In genomic region chr6:96138396-96138795, GRCh38 we compare ENCODE assay signal across 20 cellular contexts.
DNase-seq lines count a peak whose midpoint lies in the region; ATAC-seq and TF ChIP-seq lines count a peak whose summit lies in the region.
"Had no signal": no experiment of that assay in that cellular context is flagged by ENCODE, and none has a peak within 500 bp of the region (broad histone marks: within the 10 kb centered on the region; RNA-seq: fewer than 3 reads in every experiment).

No MANE protein-coding gene starts in this region.

- H3K9me2 ChIP-seq in PC-3 (replicated peaks; ENCODE audit: low read length): no peaks in the 10 kb centered on the region

- no peaks in the 10 kb centered on the region for H3K79me2 ChIP-seq in PC-3 (ENCODE audit: low read length)

- TF ChIP-seq CTCF in PC-3 (conservative IDR thresholded peaks at IDR 0.05; ENCODE audit: low read depth, low read length) (no peak), transverse colon (IDR thresholded peaks at IDR 0.05) (no peak)

- no peak overlapping the region for H2AFZ ChIP-seq in PC-3 (ENCODE audit: low read length)

- TF ChIP-seq POLR2A in transverse colon (IDR thresholded peaks at IDR 0.05): no peak

- H3K36me3 ChIP-seq in PC-3 (ENCODE audit: low read depth, low read length) (no peaks in the 10 kb centered on the region), transverse colon (no peaks in the 10 kb centered on the region)
- H3K36me3 ChIP-seq: BE2C, BLaER1 had no signal

- H3F3A ChIP-seq in PC-3 (ENCODE audit: low read length, unreplicated experiment): no peaks in the 10 kb centered on the region

- DNase-seq in G401 (ENCODE audit: low spot score) (peak; percentile 65), PC-3 (no peak), cerebellum (ENCODE audit: low spot score) (peak; percentile 34), transverse colon (no peak)
- DNase-seq: 8988T; ACHN; BE2C; CD4-positive, alpha-beta memory T cell; CD4-positive, CD25-positive, alpha-beta regulatory T cell; CD8-positive, alpha-beta memory T cell; COR-L47; DMS 273 treated with DMSO at 0.1 percent for 48 hours; DMS153; DMS53; DMS79; DND-41; EL; GF-D8 had no signal

- H3K27ac ChIP-seq in PC-3 (ENCODE audit: low read length) (peak overlapping the region; percentile 5; the same call in 1 of the 2 replicates), transverse colon (no peak overlapping the region)
- H3K27ac ChIP-seq: BLaER1 had no signal

- TF ChIP-seq EP300 in transverse colon (IDR thresholded peaks at IDR 0.05; ENCODE audit: low read depth): no peak

- ATAC-seq in PC-3 (no peak), HG02938 (IDR thresholded peaks at IDR 0.05; ENCODE audit: unreplicated experiment) (no peak)

- H3K4me1 ChIP-seq in PC-3 (ENCODE audit: insufficient read depth, low read length) (peaks cover 14% of the 10 kb centered on the region), transverse colon (no peaks in the 10 kb centered on the region)
- H3K4me1 ChIP-seq: BE2C, BLaER1 had no signal

- in situ Hi-C loops in G401 (cut with HindIII; ENCODE audit: low sequenced_read_pairs): no loop called here
- in situ Hi-C loops in transverse colon (cut with MboI; ENCODE audit: low pct_ligation_motif_present in 1 of 4, low pct_unique_long_range_greater_than_20kb in 1 of 4, low sequenced_read_pairs in 3 of 4): no loop called here

- H3K27me3 ChIP-seq in PC-3 (ENCODE audit: low read length) (no peaks in the 10 kb centered on the region), transverse colon (no peaks in the 10 kb centered on the region)
- H3K27me3 ChIP-seq: BE2C, BLaER1 had no signal

- no TSS peak for BruUV-seq in PC-3 (replicated peaks; lab: Mats Ljungman, UMichigan)

- WGBS in transverse colon (ENCODE audit: low coverage in 1 of 2), 2 donors: 87 to 100% methylated on average over 2 of the region's 2 CpGs

- CTCF ChIA-PET in PC-3 (lab: Charles Lee): no interaction called here

- POLR2A ChIA-PET in PC-3 (lab: Charles Lee; ENCODE audit: unreplicated experiment): interaction anchor here (0.6 kb wide), 1 partner anchor 381 kb away, joined by 3 read pairs; no protein-coding TSS in a partner anchor

- H3K4me2 ChIP-seq in PC-3 (ENCODE audit: low read length): peak overlapping the region; percentile 24; the same call in 1 of the 2 replicates
- H3K4me2 ChIP-seq: BLaER1 had no signal

- H3K4me3 ChIP-seq in PC-3 (ENCODE audit: low read length): no peak overlapping the region
- H3K4me3 ChIP-seq in transverse colon: no peak overlapping the region
- H3K4me3 ChIP-seq: BLaER1 had no signal

- intact Hi-C loops in PC-3 (cut with micrococcal nuclease) (no loop called here), transverse colon (cut with DNase I; ENCODE audit: low total_unique reads) (no loop called here)

- H3K9me3 ChIP-seq in PC-3 (ENCODE audit: low read length): no peaks in the 10 kb centered on the region
- no peaks in the 10 kb centered on the region for H3K9me3 ChIP-seq in transverse colon
- H3K9me3 ChIP-seq: BE2C had no signal

- no peaks in the 10 kb centered on the region for H4K20me1 ChIP-seq in PC-3 (ENCODE audit: low read length)
- H4K20me1 ChIP-seq: BLaER1 had no signal

- H3K9ac ChIP-seq in PC-3 (ENCODE audit: low read length): no peak overlapping the region
- H3K9ac ChIP-seq: BLaER1 had no signal

Comparison
In these comparisons a context has a peak if more than half of its experiments do, and no peak if none do; other contexts are left out.
1. DNase-seq: peak in G401 (single experiment) and cerebellum (single experiment); none in PC-3 (single experiment) and transverse colon (single experiment).